ENCODE assay signal across 9 cellular contexts in the genomic region with DNA sequence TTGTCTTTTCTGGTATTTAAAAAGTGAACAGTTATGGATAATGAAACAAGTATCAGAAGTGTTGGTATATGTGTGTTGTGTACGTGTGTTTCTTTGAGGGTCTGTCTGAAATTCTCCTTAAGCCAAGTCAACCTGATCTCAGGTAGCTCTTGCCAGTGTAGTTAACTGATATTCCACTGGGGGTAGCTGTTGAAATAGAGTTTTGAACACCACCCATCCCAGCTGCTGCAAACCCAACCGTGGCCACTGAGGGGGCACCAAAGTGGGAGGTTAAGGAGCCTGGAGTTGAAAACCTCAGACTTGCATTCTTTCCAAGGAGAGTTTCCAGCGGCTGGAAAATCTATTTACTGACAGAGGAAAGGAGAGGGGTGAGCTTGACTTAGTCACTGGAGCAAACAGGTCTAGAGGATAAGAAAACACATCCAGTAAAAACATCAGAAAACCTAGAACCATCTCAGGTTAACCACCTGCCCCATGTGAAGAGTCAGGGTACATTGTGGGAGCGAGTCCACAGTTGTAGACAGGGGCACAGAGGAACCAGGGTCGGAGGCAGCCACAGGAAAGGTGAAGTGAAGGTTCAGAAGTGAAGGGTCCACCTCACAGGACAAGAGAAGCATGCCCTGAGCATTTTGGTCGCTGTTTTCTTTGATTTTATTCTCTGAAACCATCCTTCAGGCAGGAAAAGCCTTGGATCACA. TPM values are rescaled to one million over a fixed set of nuclear protein-coding genes. Genes with fewer than 3 reads are reported as not detected.
A peak's percentile ranks its signal among the peaks of the same experiment; 100 is the strongest.
DNase-seq lines count a peak whose midpoint lies in the region; ATAC-seq and TF ChIP-seq lines count a peak whose summit lies in the region.
"Had no signal": no experiment of that assay in that cellular context is flagged by ENCODE, and none has a peak within 500 bp of the region (broad histone marks: within the 10 kb centered on the region; RNA-seq: fewer than 3 reads in every experiment).

No MANE protein-coding gene starts in this region.

- no peaks in the 10 kb centered on the region for H3K79me1 ChIP-seq in mesenchymal stem cell (replicated peaks; ENCODE audit: low read length, poor library complexity, severe bottlenecking)

- no peak overlapping the region for H2BK15ac ChIP-seq in mesenchymal stem cell (ENCODE audit: low read depth, poor library complexity, severe bottlenecking)

- no peak overlapping the region for H2AK5ac ChIP-seq in mesenchymal stem cell (ENCODE audit: low read length, severe bottlenecking)

- H3K9ac ChIP-seq in mesenchymal stem cell (ENCODE audit: low read length), result no peak overlapping the region
- H3K9ac ChIP-seq: BLaER1 treated with 17β-estradiol and CSF1 and Interleukin-3, amounts not matched to agents 10 nM and 100 nM had no signal

- H4K91ac ChIP-seq in mesenchymal stem cell (ENCODE audit: low read length), result no peak overlapping the region

- H2AFZ ChIP-seq in OCI-LY7 (ENCODE audit: low read length) (peak overlapping the region; percentile 4; the same call in 1 of the 2 replicates), mesenchymal stem cell (ENCODE audit: low read depth, low read length) (no peak overlapping the region)

- ATAC-seq in GM21515 (IDR thresholded peaks at IDR 0.05; ENCODE audit: unreplicated experiment), result peak; percentile 93
- ATAC-seq in body of pancreas, result no peak

- no peak overlapping the region for H3K4me3 ChIP-seq in OCI-LY7 (ENCODE audit: low read depth, low read length, poor library complexity, severe bottlenecking)
- H3K4me3 ChIP-seq in body of pancreas, result no peak overlapping the region
- H3K4me3 ChIP-seq in mesenchymal stem cell (ENCODE audit: insufficient read depth in 1 of 2, low read depth in 1 of 2, low read length in 2 of 2), result no peak overlapping the region
- H3K4me3 ChIP-seq: BLaER1 treated with 17β-estradiol and CSF1 and Interleukin-3, amounts not matched to agents 10 nM and 100 nM had no signal

- H3K9me3 ChIP-seq in OCI-LY7 (ENCODE audit: low read length), result no peaks in the 10 kb centered on the region
- H3K9me3 ChIP-seq in body of pancreas, result no peaks in the 10 kb centered on the region
- H3K9me3 ChIP-seq in mesenchymal stem cell (ENCODE audit: control insufficient read depth, low read length), result no peaks in the 10 kb centered on the region

- WGBS in body of pancreas, 2 donors, result 28 to 30% methylated on average over 6 of the region's 6 CpGs
- 51% methylated on average over 4 of the region's 6 CpGs for WGBS in mesenchymal stem cell

- no peaks in the 10 kb centered on the region for H3K79me2 ChIP-seq in OCI-LY7 (ENCODE audit: insufficient read depth, low read depth, low read length)

- no peak overlapping the region for H2BK12ac ChIP-seq in mesenchymal stem cell (ENCODE audit: low read length in 2 of 2)

- H3K27me3 ChIP-seq in body of pancreas (no peaks in the 10 kb centered on the region), mesenchymal stem cell (ENCODE audit: control insufficient read depth in 1 of 2, insufficient read depth in 1 of 2, low read length in 2 of 2) (peaks cover 4 to 14% of the 10 kb centered on the region in 2 experiments)
- H3K27me3 ChIP-seq: BLaER1 treated with 17β-estradiol and CSF1 and Interleukin-3, amounts not matched to agents 10 nM and 100 nM had no signal

- no peak overlapping the region for H2BK120ac ChIP-seq in mesenchymal stem cell (ENCODE audit: low read depth, low read length)

- no peaks in the 10 kb centered on the region for H3K9me2 ChIP-seq in OCI-LY7 (ENCODE audit: insufficient read depth, low read length)

- no peak for TF ChIP-seq POLR2A in body of pancreas (IDR thresholded peaks at IDR 0.05)

- no peaks in the 10 kb centered on the region for H3K36me3 ChIP-seq in OCI-LY7 (ENCODE audit: insufficient read depth, low read length)
- no peaks in the 10 kb centered on the region for H3K36me3 ChIP-seq in body of pancreas (replicated peaks in 1 of 2; ENCODE audit: insufficient read depth in 1 of 2, low read depth in 2 of 2)
- H3K36me3 ChIP-seq in mesenchymal stem cell (ENCODE audit: control insufficient read depth in 1 of 2, insufficient read depth in 2 of 2, low read depth in 1 of 2, low read length in 2 of 2), result no peaks in the 10 kb centered on the region
- H3K36me3 ChIP-seq: BLaER1 treated with 17β-estradiol and CSF1 and Interleukin-3, amounts not matched to agents 10 nM and 100 nM had no signal

- CTCF ChIA-PET in OCI-LY7 (lab: Charles Lee; ENCODE audit: unreplicated experiment), result interaction anchor here (0.6 to 1.3 kb wide), 3 partner anchors 9 to 119 kb away, joined by 3 to 4 read pairs (median 3); a partner anchor contains a TSS

- H3K23ac ChIP-seq in mesenchymal stem cell (ENCODE audit: low read length in 2 of 2), result no peak overlapping the region

- H4K20me1 ChIP-seq in OCI-LY7 (ENCODE audit: insufficient read depth, low read length), result no peaks in the 10 kb centered on the region
- H4K20me1 ChIP-seq: BLaER1 treated with 17β-estradiol and CSF1 and Interleukin-3, amounts not matched to agents 10 nM and 100 nM had no signal

- no peak overlapping the region for H4K8ac ChIP-seq in mesenchymal stem cell (ENCODE audit: low read length)

- no peak overlapping the region for H3K27ac ChIP-seq in OCI-LY7 (ENCODE audit: low read depth, low read length, poor library complexity, severe bottlenecking)
- H3K27ac ChIP-seq in body of pancreas, result no peak overlapping the region
- H3K27ac ChIP-seq in mesenchymal stem cell (ENCODE audit: low read length, poor library complexity, severe bottlenecking), result no peak overlapping the region
- H3K27ac ChIP-seq: BLaER1 treated with 17β-estradiol and CSF1 and Interleukin-3, amounts not matched to agents 10 nM and 100 nM had no signal

- H3K4ac ChIP-seq in mesenchymal stem cell (ENCODE audit: low read depth in 1 of 2, low read length in 2 of 2), result no peak overlapping the region

- no peak overlapping the region for H3K14ac ChIP-seq in mesenchymal stem cell (ENCODE audit: low read length in 2 of 2)

- H3K4me2 ChIP-seq in OCI-LY7 (ENCODE audit: low read length), result no peak overlapping the region
- no peak overlapping the region for H3K4me2 ChIP-seq in mesenchymal stem cell (ENCODE audit: low read length, poor library complexity, severe bottlenecking)
- H3K4me2 ChIP-seq: BLaER1 treated with 17β-estradiol and CSF1 and Interleukin-3, amounts not matched to agents 10 nM and 100 nM had no signal

- H2BK5ac ChIP-seq in mesenchymal stem cell (ENCODE audit: low read depth, low read length, poor library complexity, severe bottlenecking), result no peak overlapping the region

- intact Hi-C loops in OCI-LY7 (cut with micrococcal nuclease; ENCODE audit: unreplicated experiment), result loop anchor here (10.0 kb wide), 2 partner anchors 135 to 465 kb away; a partner anchor contains a TSS
- intact Hi-C loops in body of pancreas (cut with DNase I), result no loop called here

- POLR2A ChIA-PET in OCI-LY7 (lab: Charles Lee), result interaction anchor here (0.6 kb wide), 1 partner anchor 161 kb away, joined by 3 read pairs; no protein-coding TSS in a partner anchor

- H3K4me1 ChIP-seq in OCI-LY7 (ENCODE audit: insufficient read depth, low read length, poor library complexity, severe bottlenecking), result no peaks in the 10 kb centered on the region
- no peaks in the 10 kb centered on the region for H3K4me1 ChIP-seq in body of pancreas
- no peaks in the 10 kb centered on the region for H3K4me1 ChIP-seq in mesenchymal stem cell (ENCODE audit: control insufficient read depth, insufficient read depth, low read depth, low read length)
- H3K4me1 ChIP-seq: BLaER1 treated with 17β-estradiol and CSF1 and Interleukin-3, amounts not matched to agents 10 nM and 100 nM had no signal

- no peak overlapping the region for H3K18ac ChIP-seq in mesenchymal stem cell (ENCODE audit: low read depth in 1 of 2, low read length in 2 of 2)

- no TSS peak for BruUV-seq in OCI-LY7 (replicated peaks; lab: Mats Ljungman, UMichigan)

- peak; percentile 38 to 50 for DNase-seq in NCI-H2081 (lab: John Stamatoyannopoulos, UW)
- DNase-seq in NCI-H2081 treated with DMSO at 0.1 percent for 48 hours (lab: John Stamatoyannopoulos, UW), result no peak
- peak; percentile 66 for DNase-seq in HT-29 (ENCODE audit: low spot score)
- DNase-seq in OCI-LY7 (ENCODE audit: low spot score), result peak; percentile 72
- DNase-seq in body of pancreas, result peak in 2 of 4 donors; percentile 3 to 21
- peak; percentile 68 for DNase-seq in mesenchymal stem cell
- no peak for DNase-seq in cerebellar nuclear complex (lab: John Stamatoyannopoulos, UW)

- TF ChIP-seq CTCF in OCI-LY7 (conservative IDR thresholded peaks at IDR 0.05; ENCODE audit: low read length) (peak; percentile 88), body of pancreas (IDR thresholded peaks at IDR 0.05) (peak; percentile 12 to 54 (median 27))

RNA-seq across cellular contexts. Expression of a gene that starts 8.8 kb away (rescaled TPM):
- 26.9 and 36.6 TPM in 2 replicates for total RNA-seq in HT-29 (2014; rRNA removed; shearing (Covaris generic))
- total RNA-seq in OCI-LY7 (2014; rRNA removed; shearing (Covaris generic)), result 18.8 and 20.1 TPM in 2 replicates
- 36.6 and 39.7 TPM in 2 replicates for total RNA-seq in OCI-LY7 (2022)
- 10 to 100 TPM; 13.7 to 39.9 TPM for total RNA-seq in body of pancreas
- polyA plus RNA-seq in mesenchymal stem cell (2013, experiment 1 of 2), result 19.5 TPM
- polyA plus RNA-seq in mesenchymal stem cell (2013, experiment 2 of 2), result 21.1 TPM

Comparison
In these comparisons a context has a peak if more than half of its experiments do, and no peak if none do; other contexts are left out.
1. DNase-seq: peak in NCI-H2081 (2 of 2), HT-29 (single experiment), OCI-LY7 (single experiment) and mesenchymal stem cell (single experiment); none in NCI-H2081 treated with DMSO at 0.1 percent for 48 hours (single experiment) and cerebellar nuclear complex (0 of 2).